Comparison of ENCODE assay signal across 8 cellular contexts in genomic region chr2:113156278-113157107, GRCh38. TPM values are rescaled to one million over a fixed set of nuclear protein-coding genes. Genes with fewer than 3 reads are reported as not detected.
A peak's percentile ranks its signal among the peaks of the same experiment; 100 is the strongest.
DNase-seq lines count a peak whose midpoint lies in the region; ATAC-seq and TF ChIP-seq lines count a peak whose summit lies in the region.

No MANE protein-coding gene starts in this region.

- H3K4me3 ChIP-seq in right cardiac atrium (ENCODE audit: low read length) (peak overlapping the region; percentile 61), kidney epithelial cell (ENCODE audit: low read depth, low read length) (peak overlapping the region; percentile 63), upper lobe of left lung (peak overlapping the region in 3 of 4 donors; percentile 57 to 71 (median 64)), tibial nerve (peak overlapping the region in 2 of 4 donors; percentile 29 to 54), psoas muscle (no peak overlapping the region)

- H3K4me1 Mint-ChIP-seq in activated CD4-positive, alpha-beta memory T cell treated with anti-CD3 and anti-CD28 coated beads, Interleukin-2, amount 10 ng/mL, durations not matched to agents 7 days and 5 days, result peaks cover 18% of the 10 kb centered on the region

- CTCF ChIA-PET in activated CD4-positive, alpha-beta memory T cell treated with anti-CD3 and anti-CD28 coated beads, Interleukin-2, amount 10 ng/mL, durations not matched to agents 7 days and 5 days (lab: Charles Lee), result interaction anchor here (0.6 to 5.2 kb wide), 9 partner anchors 11 to 332 kb away, joined by 3 to 46 read pairs (median 5); partner anchors contain the start of gene PSD4

- H3K27ac Mint-ChIP-seq in activated CD4-positive, alpha-beta memory T cell treated with anti-CD3 and anti-CD28 coated beads, Interleukin-2, amount 10 ng/mL, durations not matched to agents 7 days and 5 days, result peak overlapping the region; percentile 64

- H3K4me1 ChIP-seq in right cardiac atrium (ENCODE audit: control insufficient read depth, insufficient read depth, low read length), result no peaks in the 10 kb centered on the region
- H3K4me1 ChIP-seq in upper lobe of left lung, result peaks cover 5 to 17% (median 10%) of the 10 kb centered on the region in 4 donors
- peaks cover 0 to 9% (median 2%) of the 10 kb centered on the region in 4 donors for H3K4me1 ChIP-seq in tibial nerve
- no peaks in the 10 kb centered on the region for H3K4me1 ChIP-seq in psoas muscle

- H3K9me3 ChIP-seq in right cardiac atrium (ENCODE audit: control insufficient read depth, low read length) (no peaks in the 10 kb centered on the region), upper lobe of left lung (no peaks in the 10 kb centered on the region), tibial nerve (no peaks in the 10 kb centered on the region), psoas muscle (no peaks in the 10 kb centered on the region)

- H3K36me3 ChIP-seq in kidney epithelial cell (ENCODE audit: control insufficient read depth, insufficient read depth, low read length) (no peaks in the 10 kb centered on the region), upper lobe of left lung (no peaks in the 10 kb centered on the region), tibial nerve (no peaks in the 10 kb centered on the region), psoas muscle (ENCODE audit: insufficient read depth in 1 of 2, low read depth in 1 of 2) (no peaks in the 10 kb centered on the region)

- TF ChIP-seq EP300 in upper lobe of left lung (IDR thresholded peaks at IDR 0.05), result no peak
- no peak for TF ChIP-seq EP300 in tibial nerve (IDR thresholded peaks at IDR 0.05)

- TF ChIP-seq CTCF in kidney epithelial cell (IDR thresholded peaks at IDR 0.05; ENCODE audit: insufficient read depth, low read length, poor library complexity, severe bottlenecking) (no peak), upper lobe of left lung (IDR thresholded peaks at IDR 0.05) (no peak), tibial nerve (IDR thresholded peaks at IDR 0.05) (no peak), psoas muscle (IDR thresholded peaks at IDR 0.05) (no peak)

- peaks cover 8% of the 10 kb centered on the region for H3K27me3 Mint-ChIP-seq in activated CD4-positive, alpha-beta memory T cell treated with anti-CD3 and anti-CD28 coated beads, Interleukin-2, amount 10 ng/mL, durations not matched to agents 7 days and 5 days

- 53% methylated on average over 9 of the region's 9 CpGs for WGBS in right cardiac atrium
- WGBS in upper lobe of left lung, 2 donors, result 58 to 61% methylated on average over 9 of the region's 9 CpGs
- WGBS in tibial nerve, 2 donors, result 56 to 64% methylated on average over 9 of the region's 9 CpGs
- WGBS in psoas muscle, 3 donors, result 58 to 63% (median 61%) methylated on average over 9 of the region's 9 CpGs

- intact Hi-C loops in right cardiac atrium (cut with DNase I), result no loop called here
- intact Hi-C loops in Right ventricle myocardium inferior (cut with DNase I), result no loop called here
- intact Hi-C loops in psoas muscle (cut with DNase I), result no loop called here

- H3K9me3 Mint-ChIP-seq in activated CD4-positive, alpha-beta memory T cell treated with anti-CD3 and anti-CD28 coated beads, Interleukin-2, amount 10 ng/mL, durations not matched to agents 7 days and 5 days, result no peaks in the 10 kb centered on the region

- no peaks in the 10 kb centered on the region for H3K36me3 Mint-ChIP-seq in activated CD4-positive, alpha-beta memory T cell treated with anti-CD3 and anti-CD28 coated beads, Interleukin-2, amount 10 ng/mL, durations not matched to agents 7 days and 5 days (ENCODE audit: low read depth)

- DNase-seq in right cardiac atrium (no peak), Right ventricle myocardium inferior (ENCODE audit: missing footprints) (no peak), kidney epithelial cell (ENCODE audit: low read depth) (no peak), upper lobe of left lung (no peak), tibial nerve (ENCODE audit: low spot score in 2 of 2) (no peak), psoas muscle (no peak), SK-N-DZ (ENCODE audit: low spot score) (no peak)
- DNase-seq in activated CD4-positive, alpha-beta memory T cell treated with anti-CD3 and anti-CD28 coated beads, Interleukin-2, amount 10 ng/mL, durations not matched to agents 7 days and 5 days, result no peak

- no peak for TF ChIP-seq POLR2A in upper lobe of left lung (IDR thresholded peaks at IDR 0.05)
- TF ChIP-seq POLR2A in tibial nerve (IDR thresholded peaks at IDR 0.05), result no peak

- H3K27ac ChIP-seq in right cardiac atrium (ENCODE audit: low read length) (no peak overlapping the region), upper lobe of left lung (peak overlapping the region; percentile 11 to 84 (median 61)), tibial nerve (peak overlapping the region in 1 of 4 donors; percentile 68), psoas muscle (no peak overlapping the region)

- ATAC-seq in right cardiac atrium (no peak), Right ventricle myocardium inferior (no peak), upper lobe of left lung (ENCODE audit: low FRiP score in 2 of 2) (no peak), psoas muscle (no peak)

- H3K27me3 ChIP-seq in right cardiac atrium (ENCODE audit: control insufficient read depth, insufficient read depth) (peaks cover 10% of the 10 kb centered on the region), kidney epithelial cell (ENCODE audit: control insufficient read depth, insufficient read depth, low read length) (no peaks in the 10 kb centered on the region), upper lobe of left lung (no peaks in the 10 kb centered on the region), tibial nerve (peaks cover 0 to 19% of the 10 kb centered on the region in 2 donors), psoas muscle (ENCODE audit: insufficient read depth in 3 of 3, low read length in 2 of 3) (peaks cover 0 to 16% (median 7%) of the 10 kb centered on the region in 3 donors)

- H3K4me3 Mint-ChIP-seq in activated CD4-positive, alpha-beta memory T cell treated with anti-CD3 and anti-CD28 coated beads, Interleukin-2, amount 10 ng/mL, durations not matched to agents 7 days and 5 days, result peak overlapping the region; percentile 72

- POLR2A ChIA-PET in activated CD4-positive, alpha-beta memory T cell treated with anti-CD3 and anti-CD28 coated beads, Interleukin-2, amount 10 ng/mL, durations not matched to agents 7 days and 5 days (lab: Charles Lee), result interaction anchor here (0.7 to 7.0 kb wide), 10 partner anchors 11 to 45 kb away, joined by 3 to 108 read pairs (median 4); partner anchors contain the start of gene PSD4

RNA-seq across cellular contexts. Expression of gene PSD4, which starts 17.3 kb away (rescaled TPM):
- total RNA-seq in right cardiac atrium, result 1 to 10 TPM; 2.0 to 4.0 (median 3.3) TPM
- 1.0 TPM for polyA plus RNA-seq in right cardiac atrium
- 3.4 TPM for total RNA-seq in Right ventricle myocardium inferior
- total RNA-seq in activated CD4-positive, alpha-beta memory T cell treated with anti-CD3 and anti-CD28 coated beads, Interleukin-2, amount 10 ng/mL, durations not matched to agents 7 days and 5 days, result 100 to 1,000 TPM; 261 to 272 TPM
- 12.1 and 13.9 TPM in 2 replicates for total RNA-seq in kidney epithelial cell
- 100 to 1,000 TPM in 1 of 6 donors, 10 to 100 TPM in 5; 44.0 to 101 (median 60.4) TPM for total RNA-seq in upper lobe of left lung
- 10 to 100 TPM in 3 of 4 donors, 1 to 10 TPM in 1; 8.7 to 20.7 (median 11.3) TPM for total RNA-seq in tibial nerve
- 1 to 10 TPM in 3 of 4 donors, under 1 TPM in 1; 0.76 to 1.7 (median 1.3) TPM for total RNA-seq in psoas muscle
- under 1 TPM; 0.35 to 0.87 (median 0.82) TPM for polyA plus RNA-seq in psoas muscle
- not detected in 2 replicates for polyA plus RNA-seq in SK-N-DZ (2014; cell fraction: cytosol; rRNA removed)
- polyA plus RNA-seq in SK-N-DZ (2014; cell fraction: nucleus; rRNA removed), result not detected in 2 replicates

RNA-seq across cellular contexts. Expression of gene IL1RN, which starts 29.1 kb away (rescaled TPM):
- total RNA-seq in right cardiac atrium (1 to 10 TPM in 1 of 4 donors, under 1 TPM in 3; 0.45 to 1.1 (median 0.78) TPM), Right ventricle myocardium inferior (0.89 TPM), kidney epithelial cell (8.8 and 11.3 TPM in 2 replicates), upper lobe of left lung (10 to 100 TPM in 3 of 6 donors, 1 to 10 TPM in 3; 2.0 to 40.6 (median 7.9) TPM), tibial nerve (under 1 TPM in 1 of 4 donors, not detected in 3; 0.59 TPM), psoas muscle (1 to 10 TPM in 1 of 4 donors, under 1 TPM in 2, not detected in 1; 0.19 to 2.0 (median 0.24) TPM)
- polyA plus RNA-seq in right cardiac atrium (0.54 TPM), psoas muscle (under 1 TPM; 0.09 to 0.53 (median 0.23) TPM)
- total RNA-seq in activated CD4-positive, alpha-beta memory T cell treated with anti-CD3 and anti-CD28 coated beads, Interleukin-2, amount 10 ng/mL, durations not matched to agents 7 days and 5 days, result 1 to 10 TPM; 2.6 to 3.3 TPM
- polyA plus RNA-seq in SK-N-DZ (2014; cell fraction: cytosol; rRNA removed), result not detected in 2 replicates
- not detected in 2 replicates for polyA plus RNA-seq in SK-N-DZ (2014; cell fraction: nucleus; rRNA removed)

Comparison
In these comparisons a context has a peak if more than half of its experiments do, and no peak if none do; other contexts are left out.
1. H3K27ac ChIP-seq: peak in upper lobe of left lung (4 of 4); none in right cardiac atrium (single experiment) and psoas muscle (single experiment).